Comparison of ENCODE assay signal across 15 cellular contexts in the genomic region with DNA sequence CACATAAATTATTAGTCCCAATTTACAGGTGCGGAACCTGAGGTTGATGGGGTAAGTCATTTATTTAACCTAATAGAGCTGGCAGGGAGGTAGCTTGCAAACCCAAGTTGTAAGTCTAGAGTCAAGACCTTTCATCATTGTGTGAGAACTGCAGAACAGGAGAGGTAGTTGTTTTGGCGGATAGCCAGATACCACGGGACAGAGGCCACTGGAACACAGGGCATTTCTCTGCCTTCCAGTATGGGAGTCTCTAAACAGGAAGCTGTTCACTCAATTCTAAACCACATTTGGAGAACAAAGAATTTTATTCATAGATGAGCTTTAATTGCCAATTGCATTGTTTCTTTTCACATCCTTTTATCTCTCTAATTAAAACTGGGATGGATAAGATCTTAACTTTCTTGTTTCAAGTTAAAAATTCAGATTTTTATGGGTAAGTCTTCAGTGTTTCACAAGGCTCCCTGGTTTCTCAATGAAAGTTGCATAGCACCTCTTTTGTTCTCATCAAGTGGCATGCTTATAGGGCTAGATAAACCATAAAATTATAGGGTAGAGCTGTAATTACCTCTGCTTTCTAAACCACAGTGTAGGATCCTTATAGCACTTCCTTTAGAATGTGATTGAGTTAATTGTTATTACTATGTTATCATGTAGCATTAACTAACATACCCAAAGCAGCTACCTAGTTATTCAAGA.
DNase-seq lines count a peak whose midpoint lies in the region; ATAC-seq and TF ChIP-seq lines count a peak whose summit lies in the region.
"Had no signal": no experiment of that assay in that cellular context is flagged by ENCODE, and none has a peak within 500 bp of the region (broad histone marks: within the 10 kb centered on the region; RNA-seq: fewer than 3 reads in every experiment).

No MANE protein-coding gene starts in this region.

- H3K79me2 ChIP-seq in DND-41 (ENCODE audit: insufficient read depth, low read length), result no peaks in the 10 kb centered on the region

- DNase-seq in DND-41 (peak; percentile 83), NCI-H1105 treated with DMSO at 0.1 percent for 48 hours (lab: John Stamatoyannopoulos, UW) (peak; percentile 28), epithelial cell of proximal tubule (ENCODE audit: low read depth) (peak; percentile 35), suprapubic skin (ENCODE audit: low spot score in 2 of 2) (no peak), AML-193 (lab: John Stamatoyannopoulos, UW) (no peak), GM10266 (ENCODE audit: extremely low spot score) (no peak), Ammon's horn (ENCODE audit: low spot score) (no peak)
- DNase-seq in stimulated activated CD4-positive, alpha-beta T cell treated with anti-CD3 and anti-CD28 coated beads, Interleukin-2, amount 100 ng/mL, for 24 hours, result no peak
- DNase-seq: heart right ventricle, NCI-H2029 treated with DMSO at 0.1 percent for 48 hours, NCI-H524, pancreas, Peyer's patch, T-helper 1 cell, uterus had no signal

- no peaks in the 10 kb centered on the region for H3K27me3 ChIP-seq in DND-41 (ENCODE audit: insufficient read depth, low read length, poor library complexity)
- H3K27me3 ChIP-seq in suprapubic skin, result no peaks in the 10 kb centered on the region
- H3K27me3 ChIP-seq: heart right ventricle, pancreas, Peyer's patch, uterus had no signal

- 46% methylated on average over 3 of the region's 3 CpGs for WGBS in suprapubic skin

- H3K9me3 ChIP-seq in DND-41 (ENCODE audit: insufficient read depth, low read length, severe bottlenecking) (peaks cover 5% of the 10 kb centered on the region), suprapubic skin (no peaks in the 10 kb centered on the region)
- H3K9me3 ChIP-seq: pancreas, Peyer's patch, uterus had no signal

- peak; percentile 94 for ATAC-seq in DND-41 (ENCODE audit: insufficient read depth, low read depth)
- ATAC-seq: heart right ventricle, pancreas had no signal

- no peak for TF ChIP-seq EP300 in suprapubic skin (IDR thresholded peaks at IDR 0.05)

- no peak for TF ChIP-seq POLR2A in suprapubic skin (IDR thresholded peaks at IDR 0.05)

- no peak overlapping the region for H3K9ac ChIP-seq in DND-41 (ENCODE audit: low read depth, low read length)

- peaks cover 25% of the 10 kb centered on the region for H3K4me1 ChIP-seq in DND-41 (ENCODE audit: insufficient read depth, low read length)
- H3K4me1 ChIP-seq in suprapubic skin, result peaks cover 9% of the 10 kb centered on the region
- H3K4me1 ChIP-seq: heart right ventricle, pancreas, Peyer's patch, uterus had no signal

- H4K20me1 ChIP-seq in DND-41 (ENCODE audit: insufficient read depth, low read length), result no peaks in the 10 kb centered on the region

- no peaks in the 10 kb centered on the region for H3K36me3 ChIP-seq in DND-41 (ENCODE audit: insufficient read depth, low read length)
- no peaks in the 10 kb centered on the region for H3K36me3 ChIP-seq in suprapubic skin
- H3K36me3 ChIP-seq: heart right ventricle, pancreas, Peyer's patch, uterus had no signal

- peak overlapping the region; percentile 4; the same call in 1 of the 2 replicates for H3K4me2 ChIP-seq in DND-41 (ENCODE audit: insufficient read depth, low read length)

- no peak for TF ChIP-seq CTCF in DND-41 (IDR thresholded peaks at IDR 0.05; ENCODE audit: borderline replicate concordance, extremely low read depth, low read length, poor library complexity, severe bottlenecking)
- TF ChIP-seq CTCF in epithelial cell of proximal tubule (conservative IDR thresholded peaks at IDR 0.05; ENCODE audit: low read depth, low read length), result no peak
- TF ChIP-seq CTCF in suprapubic skin (IDR thresholded peaks at IDR 0.05), result no peak
- TF ChIP-seq CTCF in GM10266 (IDR thresholded peaks at IDR 0.05; ENCODE audit: control insufficient read depth, insufficient read depth, low read depth, missing control alignments), result no peak

- H3K27ac ChIP-seq in DND-41 (ENCODE audit: low read length) (peak overlapping the region; percentile 61), suprapubic skin (peak overlapping the region; percentile 10)
- H3K27ac ChIP-seq: heart right ventricle, pancreas, Peyer's patch, uterus had no signal

- H3K4me3 ChIP-seq in DND-41 (ENCODE audit: low read depth in 1 of 2, low read length in 2 of 2) (no peak overlapping the region), epithelial cell of proximal tubule (ENCODE audit: low read depth, low read length) (no peak overlapping the region), suprapubic skin (no peak overlapping the region)
- H3K4me3 ChIP-seq: heart right ventricle, pancreas, Peyer's patch, uterus had no signal

- H2AFZ ChIP-seq in DND-41 (ENCODE audit: low read depth, low read length), result no peak overlapping the region

Comparison
In these comparisons a context has a peak if more than half of its experiments do, and no peak if none do; other contexts are left out.
1. DNase-seq: peak in DND-41 (single experiment), NCI-H1105 treated with DMSO at 0.1 percent for 48 hours (single experiment) and epithelial cell of proximal tubule (single experiment); none in suprapubic skin (0 of 2), AML-193 (0 of 2), GM10266 (single experiment), stimulated activated CD4-positive, alpha-beta T cell treated with anti-CD3 and anti-CD28 coated beads, Interleukin-2, amount 100 ng/mL, for 24 hours (0 of 2) and Ammon's horn (single experiment).